ENCODE assay signal across 20 cellular contexts in the genomic region with DNA sequence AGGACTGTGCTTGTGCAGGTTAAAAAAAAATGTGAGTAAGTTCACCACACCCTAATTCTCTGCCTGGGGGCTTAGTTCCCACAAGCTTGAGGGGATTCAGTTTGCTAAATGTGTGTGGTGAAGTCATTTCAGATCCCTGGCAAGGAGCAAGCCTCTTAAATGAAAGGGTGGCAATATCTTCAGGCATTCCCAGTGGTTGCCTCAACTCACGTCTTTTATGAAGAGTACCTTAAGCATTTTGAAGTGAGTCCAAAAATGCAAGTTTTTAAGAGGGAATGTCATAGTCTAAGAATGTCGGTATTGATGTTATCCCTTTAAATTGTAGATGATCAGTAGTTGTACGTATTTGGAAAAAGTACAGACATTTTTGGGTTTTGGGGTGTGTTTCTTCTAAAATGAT. TPM values are rescaled to one million over a fixed set of nuclear protein-coding genes. Genes with fewer than 3 reads are reported as not detected.
DNase-seq lines count a peak whose midpoint lies in the region; ATAC-seq, FAIRE-seq and TF ChIP-seq lines count a peak whose summit lies in the region.
"Had no signal": no experiment of that assay in that cellular context is flagged by ENCODE, and none has a peak within 500 bp of the region (broad histone marks: within the 10 kb centered on the region; RNA-seq: fewer than 3 reads in every experiment).

No MANE protein-coding gene starts in this region.

- peak overlapping the region; percentile 70 for H3K4me2 ChIP-seq in A549
- H3K4me2 ChIP-seq: hepatocyte had no signal

- FAIRE-seq in A549 (lab: Jason Lieb, UNC) (peak; percentile 39), kidney (lab: Jason Lieb, UNC) (no peak)

- peaks cover 83% of the 10 kb centered on the region for H3K4me1 ChIP-seq in A549
- peaks cover 10 to 15% of the 10 kb centered on the region in 2 donors for H3K4me1 ChIP-seq in kidney (ENCODE audit: control insufficient read depth in 1 of 2, insufficient read depth in 1 of 2, low read depth in 1 of 2, low read length in 2 of 2)
- H3K4me1 ChIP-seq: SJCRH30 had no signal

- H3K9ac ChIP-seq in kidney (ENCODE audit: low read length in 2 of 2) = no peak overlapping the region

- 4% methylated on average over 3 of the region's 3 CpGs for WGBS in A549 (ENCODE audit: missing lambda C conversion rate)

- TF ChIP-seq CTCF in A549 (IDR thresholded peaks at IDR 0.05) = no peak
- no peak for TF ChIP-seq CTCF in VCaP (conservative IDR thresholded peaks at IDR 0.05)
- TF ChIP-seq CTCF in kidney (IDR thresholded peaks at IDR 0.05; ENCODE audit: borderline replicate concordance, extremely low read depth, insufficient read depth) = no peak

- peak; percentile 47 to 91 for DNase-seq in A549 (ENCODE audit: low read depth in 1 of 2, low spot score in 1 of 2)
- DNase-seq in HS-27A (ENCODE audit: low read depth) = peak; percentile 89
- peak; percentile 68 for DNase-seq in iris pigment epithelial cell (ENCODE audit: low read depth)
- DNase-seq in kidney = no peak
- no peak for DNase-seq in stimulated activated CD4-positive, alpha-beta T cell treated with anti-CD3 and anti-CD28 coated beads, Interleukin-2, amount 100 ng/mL, for 48 hours
- DNase-seq in KBM-7 = no peak
- DNase-seq: activated CD8-positive, alpha-beta memory T cell treated with anti-CD3 and anti-CD28 coated beads for 24 hours; activated T-cell treated with anti-CD3 and anti-CD28 coated beads, Interleukin-2, amount 50 U/mL, for 4 hours; colonic mucosa; GDM1; NCI-H187; NCI-H2227 treated with DMSO at 0.1 percent for 48 hours; right cardiac atrium; SJCRH30; substantia nigra had no signal

- H3K36me3 ChIP-seq in kidney (ENCODE audit: control insufficient read depth in 1 of 2, insufficient read depth in 2 of 2, low read length in 2 of 2) = no peaks in the 10 kb centered on the region

- in situ Hi-C loops in KBM-7 (cut with MboI; ENCODE audit: low pct_unique_long_range_greater_than_20kb, low sequenced_read_pairs) = no loop called here

- TF ChIP-seq POLR2A in A549 (IDR thresholded peaks at IDR 0.05; ENCODE audit: low read length) = no peak

- no peak; a peak in 1 of 5 replicates for TF ChIP-seq RAD21 in A549 (conservative IDR thresholded peaks at IDR 0.05 in 1 of 2, IDR thresholded peaks at IDR 0.05 in 1 of 2)

- no peak overlapping the region for H3K4me3 ChIP-seq in A549
- no peak overlapping the region for H3K4me3 ChIP-seq in kidney (ENCODE audit: low read length in 2 of 2)
- H3K4me3 ChIP-seq: colonic mucosa, hepatocyte, SJCRH30 had no signal

- peak overlapping the region; percentile 91 to 96 for H3K27ac ChIP-seq in A549
- H3K27ac ChIP-seq in VCaP = peak overlapping the region; percentile 42
- H3K27ac ChIP-seq in kidney (ENCODE audit: low read depth in 2 of 2, low read length in 2 of 2) = no peak overlapping the region
- H3K27ac ChIP-seq: colonic mucosa, SJCRH30 had no signal

- intact Hi-C loops in kidney (cut with DNase I) = no loop called here

- ATAC-seq in A549 (peak; percentile 14 to 34; a peak in 3 of 6 replicates), GM18870 (IDR thresholded peaks at IDR 0.05; ENCODE audit: unreplicated experiment) (no peak)
- ATAC-seq: activated CD4-positive, CD25-positive, alpha-beta regulatory T cell treated with anti-CD3 and anti-CD28 coated beads, Interleukin-2, amount 50 U/mL, for 24 hours; activated naive CD4-positive, alpha-beta T cell treated with anti-CD3 and anti-CD28 coated beads, Interleukin-2, amount 50 U/mL, for 72 hours; activated T-cell treated with anti-CD3 and anti-CD28 coated beads, Interleukin-2, amount 50 U/mL, for 4 hours; right cardiac atrium had no signal

- TF ChIP-seq EP300 in A549 (IDR thresholded peaks at IDR 0.05) = peak; percentile 72 to 90; a peak in 4 of 5 replicates

- no peaks in the 10 kb centered on the region for H3K9me3 ChIP-seq in A549
- no peaks in the 10 kb centered on the region for H3K9me3 ChIP-seq in kidney (ENCODE audit: control insufficient read depth in 1 of 2, low read length in 2 of 2)
- H3K9me3 ChIP-seq: colonic mucosa had no signal

- POLR2A ChIA-PET in A549 (lab: Yijun Ruan, JAX) = interaction anchor here (1.1 to 2.1 kb wide), 3 partner anchors 18 to 28 kb away, joined by 4 to 7 read pairs (median 5); a partner anchor contains a TSS

- CTCF ChIA-PET in A549 (lab: Yijun Ruan, JAX) = interaction anchor here (1.0 to 8.5 kb wide), 3 partner anchors 18 to 84 kb away, joined by 5 to 76 read pairs (median 7); no protein-coding TSS in a partner anchor

TF ChIP-seq in A549, 52 proteins besides CTCF, POLR2A, EP300 and RAD21 (continues in another document):
- TF ChIP-seq, protein P1, sequence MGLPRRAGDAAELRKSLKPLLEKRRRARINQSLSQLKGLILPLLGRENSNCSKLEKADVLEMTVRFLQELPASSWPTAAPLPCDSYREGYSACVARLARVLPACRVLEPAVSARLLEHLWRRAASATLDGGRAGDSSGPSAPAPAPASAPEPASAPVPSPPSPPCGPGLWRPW (IDR thresholded peaks at IDR 0.05) = no peak
- TF ChIP-seq, protein P2, sequence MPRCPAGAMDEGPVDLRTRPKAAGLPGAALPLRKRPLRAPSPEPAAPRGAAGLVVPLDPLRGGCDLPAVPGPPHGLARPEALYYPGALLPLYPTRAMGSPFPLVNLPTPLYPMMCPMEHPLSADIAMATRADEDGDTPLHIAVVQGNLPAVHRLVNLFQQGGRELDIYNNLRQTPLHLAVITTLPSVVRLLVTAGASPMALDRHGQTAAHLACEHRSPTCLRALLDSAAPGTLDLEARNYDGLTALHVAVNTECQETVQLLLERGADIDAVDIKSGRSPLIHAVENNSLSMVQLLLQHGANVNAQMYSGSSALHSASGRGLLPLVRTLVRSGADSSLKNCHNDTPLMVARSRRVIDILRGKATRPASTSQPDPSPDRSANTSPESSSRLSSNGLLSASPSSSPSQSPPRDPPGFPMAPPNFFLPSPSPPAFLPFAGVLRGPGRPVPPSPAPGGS (IDR thresholded peaks at IDR 0.05) = 0 out of 3 replicates have a peak, but pooled peaks have one; percentile 43
- TF ChIP-seq ZSCAN20 (CRISPR knock-in tag; IDR thresholded peaks at IDR 0.05) (no peak), NPAS2 (CRISPR knock-in tag; IDR thresholded peaks at IDR 0.05; ENCODE audit: borderline replicate concordance) (no peak), JUNB (IDR thresholded peaks at IDR 0.05) (peak; percentile 90), ZFP36 (IDR thresholded peaks at IDR 0.05; ENCODE audit: borderline replicate concordance, partially characterized antibody) (no peak), PHF8 (IDR thresholded peaks at IDR 0.05; ENCODE audit: borderline replicate concordance, low read depth) (no peak), RNF2 (IDR thresholded peaks at IDR 0.05; ENCODE audit: borderline replicate concordance, low read depth) (no peak), CEBPB (IDR thresholded peaks at IDR 0.05) (peak in 1 of 2 experiments; percentile 79; a peak in 3 of 4 replicates), CBX2 (IDR thresholded peaks at IDR 0.05; ENCODE audit: borderline replicate concordance, low read depth) (no peak), ZNF302 (CRISPR knock-in tag; IDR thresholded peaks at IDR 0.05) (no peak), NFE2L2 (conservative IDR thresholded peaks at IDR 0.05; ENCODE audit: low read length) (no peak), MAFK (IDR thresholded peaks at IDR 0.05; ENCODE audit: partially characterized antibody) (peak; percentile 28), CBX8 (IDR thresholded peaks at IDR 0.05) (no peak), KDM5A (IDR thresholded peaks at IDR 0.05) (no peak), CHD2 (IDR thresholded peaks at IDR 0.05; ENCODE audit: low read length, partially characterized antibody) (no peak), JUN (IDR thresholded peaks at IDR 0.05) (peak; percentile 74 to 75), POLR2AphosphoS2 (conservative IDR thresholded peaks at IDR 0.05; ENCODE audit: low read length) (no peak), MYC (IDR thresholded peaks at IDR 0.05; ENCODE audit: borderline replicate concordance, low read length) (no peak), FOXS1 (CRISPR knock-in tag; IDR thresholded peaks at IDR 0.05) (no peak), EHMT2 (IDR thresholded peaks at IDR 0.05; ENCODE audit: low read depth) (no peak), ZC3H11A (IDR thresholded peaks at IDR 0.05) (no peak), HOXA7 (CRISPR knock-in tag; IDR thresholded peaks at IDR 0.05) (no peak)
- TF ChIP-seq, protein P3, sequence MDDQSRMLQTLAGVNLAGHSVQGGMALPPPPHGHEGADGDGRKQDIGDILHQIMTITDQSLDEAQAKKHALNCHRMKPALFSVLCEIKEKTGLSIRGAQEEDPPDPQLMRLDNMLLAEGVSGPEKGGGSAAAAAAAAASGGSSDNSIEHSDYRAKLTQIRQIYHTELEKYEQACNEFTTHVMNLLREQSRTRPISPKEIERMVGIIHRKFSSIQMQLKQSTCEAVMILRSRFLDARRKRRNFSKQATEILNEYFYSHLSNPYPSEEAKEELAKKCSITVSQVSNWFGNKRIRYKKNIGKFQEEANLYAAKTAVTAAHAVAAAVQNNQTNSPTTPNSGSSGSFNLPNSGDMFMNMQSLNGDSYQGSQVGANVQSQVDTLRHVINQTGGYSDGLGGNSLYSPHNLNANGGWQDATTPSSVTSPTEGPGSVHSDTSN (IDR thresholded peaks at IDR 0.05) = no peak
- TF ChIP-seq, protein P4, sequence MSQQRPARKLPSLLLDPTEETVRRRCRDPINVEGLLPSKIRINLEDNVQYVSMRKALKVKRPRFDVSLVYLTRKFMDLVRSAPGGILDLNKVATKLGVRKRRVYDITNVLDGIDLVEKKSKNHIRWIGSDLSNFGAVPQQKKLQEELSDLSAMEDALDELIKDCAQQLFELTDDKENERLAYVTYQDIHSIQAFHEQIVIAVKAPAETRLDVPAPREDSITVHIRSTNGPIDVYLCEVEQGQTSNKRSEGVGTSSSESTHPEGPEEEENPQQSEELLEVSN (IDR thresholded peaks at IDR 0.05; ENCODE audit: borderline replicate concordance, low read depth) = no peak

RNA-seq across cellular contexts. Expression of a gene that starts 4.9 kb away (rescaled TPM):
- polyA plus RNA-seq in A549 (2011; rRNA removed) (42.1 and 43.0 TPM in 2 replicates), A549 (2017; fragmentation: RNase III; extraction: RNeasy Plus Mini Kit Qiagen cat#74134 plus additional on column Dnase treatment) (23.7 to 30.3 TPM (median 27.7 TPM) in 3 replicates), kidney (ENCODE audit: insufficient read depth, low read depth, low replicate concordance) (4.0 TPM)
- polyA plus RNA-seq in A549 (2012; cell fraction: cytosol; rRNA removed) = 12.8 and 14.8 TPM in 2 replicates
- polyA plus RNA-seq in A549 (2012; cell fraction: nucleus; rRNA removed) = 15.1 and 19.2 TPM in 2 replicates
- 105 and 118 TPM in 2 replicates for polyA minus RNA-seq in A549 (2011; rRNA and poly(A)+ RNA removed)
- total RNA-seq in kidney = 17.9 TPM

RNA-seq across cellular contexts. Expression of a gene that starts 28.6 kb away (rescaled TPM):
- polyA plus RNA-seq in A549 (2011; rRNA removed) (15.2 and 16.6 TPM in 2 replicates), A549 (2017; fragmentation: RNase III; extraction: RNeasy Plus Mini Kit Qiagen cat#74134 plus additional on column Dnase treatment) (15.1 to 15.3 TPM (median 15.2 TPM) in 3 replicates), kidney (ENCODE audit: insufficient read depth, low read depth, low replicate concordance) (11.0 TPM)
- 4.5 and 4.7 TPM in 2 replicates for polyA plus RNA-seq in A549 (2012; cell fraction: cytosol; rRNA removed)
- 4.2 and 4.8 TPM in 2 replicates for polyA plus RNA-seq in A549 (2012; cell fraction: nucleus; rRNA removed)
- polyA minus RNA-seq in A549 (2011; rRNA and poly(A)+ RNA removed) = 3.1 and 3.5 TPM in 2 replicates
- total RNA-seq in kidney = 2.4 TPM

Comparison
In these comparisons a context has a peak if more than half of its experiments do, and no peak if none do; other contexts are left out.
1. DNase-seq: peak in A549 (2 of 2), HS-27A (single experiment) and iris pigment epithelial cell (single experiment); none in kidney (single experiment), stimulated activated CD4-positive, alpha-beta T cell treated with anti-CD3 and anti-CD28 coated beads, Interleukin-2, amount 100 ng/mL, for 48 hours (0 of 2) and KBM-7 (single experiment).
2. H3K27ac ChIP-seq: peak in A549 (2 of 2) and VCaP (single experiment); none in kidney (0 of 2).